In genomic region chr18:80137976-80138375, GRCh38 we compare ENCODE assay signal across 28 cellular contexts.
"Had no signal": no experiment of that assay in that cellular context is flagged by ENCODE, and none has a peak within 500 bp of the region (broad histone marks: within the 10 kb centered on the region; RNA-seq: fewer than 3 reads in every experiment).

No MANE protein-coding gene starts in this region.

- H3K9ac ChIP-seq: neural progenitor cell had no signal

- H3K27ac ChIP-seq: left lung, lower lobe of right lung, neural progenitor cell, ovary, prostate gland, testis, thyroid gland, transverse colon, upper lobe of left lung had no signal

- H3K9me3 Mint-ChIP-seq: immature natural killer cell; naive thymus-derived CD8-positive, alpha-beta T cell; nephron progenitor cell; neural progenitor cell; stimulated activated memory B cell treated with anti-CD40 and anti-IgM and Interleukin-4, amounts not matched to agents 10 μg/mL and 1 μg/mL and 100 μg/mL, for 72 hours; stimulated activated naive CD8-positive, alpha-beta T cell treated with anti-CD3 and anti-CD28 coated beads, Interleukin-15, amount 100 ng/mL, for 72 hours had no signal

- H3K36me3 ChIP-seq: ovary had no signal

- H2AFZ ChIP-seq: neural progenitor cell had no signal

- H3K27me3 ChIP-seq: left lung, neural progenitor cell, ovary, testis, thyroid gland, transverse colon, upper lobe of left lung had no signal

- H3K27me3 Mint-ChIP-seq: naive thymus-derived CD8-positive, alpha-beta T cell; stimulated activated memory B cell treated with anti-CD40 and anti-IgM and Interleukin-4, amounts not matched to agents 10 μg/mL and 1 μg/mL and 100 μg/mL, for 72 hours; stimulated activated naive CD8-positive, alpha-beta T cell treated with anti-CD3 and anti-CD28 coated beads, Interleukin-15, amount 100 ng/mL, for 72 hours had no signal

- H3K4me2 ChIP-seq: neural progenitor cell, smooth muscle cell had no signal

- H3K4me3 Mint-ChIP-seq: immature natural killer cell; naive thymus-derived CD8-positive, alpha-beta T cell; nephron progenitor cell; neural progenitor cell; stimulated activated memory B cell treated with anti-CD40 and anti-IgM and Interleukin-4, amounts not matched to agents 10 μg/mL and 1 μg/mL and 100 μg/mL, for 72 hours; stimulated activated naive CD8-positive, alpha-beta T cell treated with anti-CD3 and anti-CD28 coated beads, Interleukin-15, amount 100 ng/mL, for 72 hours had no signal

- FAIRE-seq: islet of Langerhans, kidney had no signal

- H3K9me3 ChIP-seq: left lung, lower lobe of right lung, ovary, prostate gland, testis, thyroid gland, transverse colon, upper lobe of left lung had no signal

- ATAC-seq: left colon; left lung; lower lobe of right lung; naive thymus-derived CD8-positive, alpha-beta T cell; right cardiac atrium; stimulated activated memory B cell treated with anti-CD40 and anti-IgM and Interleukin-4, amounts not matched to agents 10 μg/mL and 1 μg/mL and 100 μg/mL, for 72 hours; stimulated activated naive CD8-positive, alpha-beta T cell treated with anti-CD3 and anti-CD28 coated beads, Interleukin-15, amount 100 ng/mL, for 72 hours had no signal

- H3K4me3 ChIP-seq: left lung, lower lobe of right lung, neural progenitor cell, ovary, prostate gland, smooth muscle cell, testis, thyroid gland, transverse colon, upper lobe of left lung had no signal

- DNase-seq: hypothalamus; immature natural killer cell; kidney; left colon; left lung; lower lobe of right lung; mammary epithelial cell; mesenchymal stem cell; naive thymus-derived CD8-positive, alpha-beta T cell; nephron progenitor cell; ovary; retina; right cardiac atrium; stimulated activated CD4-positive, alpha-beta T cell treated with anti-CD3 and anti-CD28 coated beads, Interleukin-1b, Interleukin-23, amount 100 ng/mL, for 48 hours; stimulated activated CD4-positive, alpha-beta T cell treated with anti-CD3 and anti-CD28 coated beads, Interleukin-2, amount 100 ng/mL, for 48 hours; stimulated activated CD4-positive, alpha-beta T cell treated with anti-CD3 and anti-CD28 coated beads, Interleukin-4, amount 100 ng/mL, for 4 hours; stimulated activated CD8-positive, alpha-beta memory T cell treated with anti-CD3 and anti-CD28 coated beads, Interleukin-4, amount 100 ng/mL, for 48 hours; stimulated activated naive CD4-positive, alpha-beta T cell treated with Interleukin-2 at 50 U/mL for 16 hours; stimulated activated naive CD8-positive, alpha-beta T cell treated with anti-CD3 and anti-CD28 coated beads, Interleukin-15, amount 100 ng/mL, for 72 hours; testis; thyroid gland; transverse colon had no signal

- H3K4me1 Mint-ChIP-seq: immature natural killer cell; nephron progenitor cell; neural progenitor cell; stimulated activated memory B cell treated with anti-CD40 and anti-IgM and Interleukin-4, amounts not matched to agents 10 μg/mL and 1 μg/mL and 100 μg/mL, for 72 hours; stimulated activated naive CD8-positive, alpha-beta T cell treated with anti-CD3 and anti-CD28 coated beads, Interleukin-15, amount 100 ng/mL, for 72 hours had no signal

- H3K4me1 ChIP-seq: left lung, lower lobe of right lung, neural progenitor cell, prostate gland, testis, thyroid gland, upper lobe of left lung had no signal

- H3K27ac Mint-ChIP-seq: immature natural killer cell; neural progenitor cell; stimulated activated memory B cell treated with anti-CD40 and anti-IgM and Interleukin-4, amounts not matched to agents 10 μg/mL and 1 μg/mL and 100 μg/mL, for 72 hours had no signal
